Comparison of ENCODE assay signal across 10 cellular contexts in genomic region chr10:61779950-61780659, GRCh38.
DNase-seq lines count a peak whose midpoint lies in the region; ATAC-seq and TF ChIP-seq lines count a peak whose summit lies in the region.
"Had no signal": no experiment of that assay in that cellular context is flagged by ENCODE, and none has a peak within 500 bp of the region (broad histone marks: within the 10 kb centered on the region; RNA-seq: fewer than 3 reads in every experiment).

No MANE protein-coding gene starts in this region.

- no TSS peak for BruUV-seq in OCI-LY7 (replicated peaks; lab: Mats Ljungman, UMichigan)

- DNase-seq in Caki2 (ENCODE audit: low read depth): peak; percentile 95
- no peak for DNase-seq in OCI-LY7 (ENCODE audit: low spot score)
- DNase-seq in dermis blood vessel endothelial cell: peak; percentile 93
- no peak for DNase-seq in activated CD4-positive, CD25-positive, alpha-beta regulatory T cell treated with anti-CD3 and anti-CD28 coated beads, Interleukin-2, amount 50 U/mL, for 72 hours
- DNase-seq: activated gamma-delta T cell treated with Interleukin-2 at 50 U/mL for 16 hours, NCI-H2107 had no signal

- H3K4me1 ChIP-seq in OCI-LY7 (ENCODE audit: insufficient read depth, low read length, poor library complexity, severe bottlenecking) (no peaks in the 10 kb centered on the region), mucosa of rectum (ENCODE audit: control insufficient read depth in 2 of 2, insufficient read depth in 2 of 2, low read length in 2 of 2) (peaks cover 0 to 5% of the 10 kb centered on the region in 2 donors)

- H3K36me3 ChIP-seq in OCI-LY7 (ENCODE audit: insufficient read depth, low read length) (no peaks in the 10 kb centered on the region), mucosa of rectum (ENCODE audit: control insufficient read depth in 2 of 2, insufficient read depth in 2 of 2, low read length in 2 of 2) (no peaks in the 10 kb centered on the region)

- intact Hi-C loops in OCI-LY7 (cut with micrococcal nuclease; ENCODE audit: unreplicated experiment): no loop called here

- H3K4me3 ChIP-seq in OCI-LY7 (ENCODE audit: low read depth, low read length, poor library complexity, severe bottlenecking): no peak overlapping the region
- no peak overlapping the region for H3K4me3 ChIP-seq in mucosa of rectum (ENCODE audit: low read length in 2 of 2)

- H3K4me2 ChIP-seq in OCI-LY7 (ENCODE audit: low read length): no peak overlapping the region

- ATAC-seq in GM19328 (IDR thresholded peaks at IDR 0.05; ENCODE audit: unreplicated experiment) (no peak), GM21825 (IDR thresholded peaks at IDR 0.05; ENCODE audit: unreplicated experiment) (no peak), GM21529 (IDR thresholded peaks at IDR 0.05; ENCODE audit: unreplicated experiment) (no peak)

- no peak overlapping the region for H3K9ac ChIP-seq in mucosa of rectum (ENCODE audit: low read depth in 1 of 2, low read length in 2 of 2)

- H3K79me2 ChIP-seq in OCI-LY7 (ENCODE audit: insufficient read depth, low read depth, low read length): no peaks in the 10 kb centered on the region

- TF ChIP-seq CTCF in OCI-LY7 (conservative IDR thresholded peaks at IDR 0.05; ENCODE audit: low read length): no peak

- H3K27ac ChIP-seq in OCI-LY7 (ENCODE audit: low read depth, low read length, poor library complexity, severe bottlenecking) (no peak overlapping the region), mucosa of rectum (ENCODE audit: low read depth in 2 of 2, low read length in 2 of 2) (peak overlapping the region; percentile 25 to 26)

- H3K9me3 ChIP-seq in OCI-LY7 (ENCODE audit: low read length) (no peaks in the 10 kb centered on the region), mucosa of rectum (ENCODE audit: control insufficient read depth in 2 of 2, low read length in 2 of 2) (no peaks in the 10 kb centered on the region)

- in situ Hi-C loops in Caki2 (cut with HindIII; ENCODE audit: low pct_unique_long_range_greater_than_20kb, low sequenced_read_pairs): no loop called here

- POLR2A ChIA-PET in OCI-LY7 (lab: Charles Lee): interaction anchor here (0.6 to 1.0 kb wide), 5 partner anchors 15 to 601 kb away, joined by 3 to 5 read pairs (median 3); no protein-coding TSS in a partner anchor

- no peaks in the 10 kb centered on the region for H3K27me3 ChIP-seq in mucosa of rectum (ENCODE audit: control insufficient read depth in 2 of 2, insufficient read depth in 2 of 2, low read length in 2 of 2)

- no peaks in the 10 kb centered on the region for H4K20me1 ChIP-seq in OCI-LY7 (ENCODE audit: insufficient read depth, low read length)

- H2AFZ ChIP-seq in OCI-LY7 (ENCODE audit: low read length): 0 out of 2 replicates have a peak overlapping the region, but pooled peaks have one; percentile 8

- CTCF ChIA-PET in OCI-LY7 (lab: Charles Lee; ENCODE audit: unreplicated experiment): no interaction called here

- no peaks in the 10 kb centered on the region for H3K9me2 ChIP-seq in OCI-LY7 (ENCODE audit: insufficient read depth, low read length)

Comparison
In these comparisons a context has a peak if more than half of its experiments do, and no peak if none do; other contexts are left out.
1. DNase-seq: peak in Caki2 (single experiment) and dermis blood vessel endothelial cell (single experiment); none in OCI-LY7 (single experiment) and activated CD4-positive, CD25-positive, alpha-beta regulatory T cell treated with anti-CD3 and anti-CD28 coated beads, Interleukin-2, amount 50 U/mL, for 72 hours (single experiment).